In genomic region chr1:225467193-225468020, GRCh38 we compare ENCODE assay signal across 8 cellular contexts. TPM values are rescaled to one million over a fixed set of nuclear protein-coding genes. Genes with fewer than 3 reads are reported as not detected.
DNase-seq lines count a peak whose midpoint lies in the region; ATAC-seq and TF ChIP-seq lines count a peak whose summit lies in the region.

No MANE protein-coding gene starts in this region.

- H3K79me2 ChIP-seq in DND-41 (ENCODE audit: insufficient read depth, low read length) = no peaks in the 10 kb centered on the region
- H3K79me2 ChIP-seq in PC-9 (ENCODE audit: low read depth) = no peaks in the 10 kb centered on the region

- H3K4me1 ChIP-seq in DND-41 (ENCODE audit: insufficient read depth, low read length) (peaks cover 32% of the 10 kb centered on the region), PC-9 (replicated peaks; ENCODE audit: insufficient read depth) (peaks cover 42% of the 10 kb centered on the region)

- TF ChIP-seq CTCF in DND-41 (IDR thresholded peaks at IDR 0.05; ENCODE audit: borderline replicate concordance, extremely low read depth, low read length, poor library complexity, severe bottlenecking) (no peak), PC-9 (conservative IDR thresholded peaks at IDR 0.05) (no peak)

- H3K9ac ChIP-seq in DND-41 (ENCODE audit: low read depth, low read length) = peak overlapping the region; percentile 87

- H3K4me3 ChIP-seq in DND-41 (ENCODE audit: low read depth in 1 of 2, low read length in 2 of 2) = peak overlapping the region; percentile 42 to 79
- no peak overlapping the region for H3K4me3 ChIP-seq in PC-9

- H3K9me2 ChIP-seq in PC-9 (ENCODE audit: insufficient read depth) = no peaks in the 10 kb centered on the region

- POLR2A ChIA-PET in PC-9 (lab: Charles Lee; ENCODE audit: unreplicated experiment) = no interaction called here

- peak overlapping the region; percentile 95 for H3K27ac ChIP-seq in DND-41 (ENCODE audit: low read length)
- H3K27ac ChIP-seq in PC-9 = no peak overlapping the region

- ATAC-seq in DND-41 (ENCODE audit: insufficient read depth, low read depth) (peak; percentile 87), GM21717 (IDR thresholded peaks at IDR 0.05; ENCODE audit: unreplicated experiment) (peak; percentile 98)

- H2AFZ ChIP-seq in DND-41 (ENCODE audit: low read depth, low read length) (peak overlapping the region; percentile 88), PC-9 (no peak overlapping the region)

- peaks cover 38% of the 10 kb centered on the region for H3F3A ChIP-seq in PC-9 (ENCODE audit: insufficient read depth, low read depth)

- no peaks in the 10 kb centered on the region for H3K9me3 ChIP-seq in DND-41 (ENCODE audit: insufficient read depth, low read length, severe bottlenecking)
- H3K9me3 ChIP-seq in PC-9 (ENCODE audit: insufficient read depth, low read depth) = no peaks in the 10 kb centered on the region

- DNase-seq in DND-41 (peak; percentile 92), MV-4-11 (lab: John Stamatoyannopoulos, UW) (peak; percentile 88), cardiac septum (ENCODE audit: low spot score) (peak; percentile 95), cerebellar cortex (ENCODE audit: low spot score) (no peak), PC-9 (no peak)
- DNase-seq in activated CD8-positive, alpha-beta memory T cell treated with anti-CD3 and anti-CD28 coated beads, Interleukin-2, amount 50 U/mL, for 4 hours = peak; percentile 76
- peak; percentile 86 for DNase-seq in stimulated activated CD4-positive, alpha-beta T cell treated with anti-CD3 and anti-CD28 coated beads, Interleukin-1b, Interleukin-23, amount 100 ng/mL, for 48 hours

- H3K27me3 ChIP-seq in DND-41 (ENCODE audit: insufficient read depth, low read length, poor library complexity) (no peaks in the 10 kb centered on the region), PC-9 (ENCODE audit: insufficient read depth, low read depth) (no peaks in the 10 kb centered on the region)

- peak overlapping the region; percentile 83 for H3K4me2 ChIP-seq in DND-41 (ENCODE audit: insufficient read depth, low read length)
- H3K4me2 ChIP-seq in PC-9 = no peak overlapping the region

- no TSS peak for BruUV-seq in PC-9 (replicated peaks; lab: Mats Ljungman, UMichigan)

- H3K36me3 ChIP-seq in DND-41 (ENCODE audit: insufficient read depth, low read length) = no peaks in the 10 kb centered on the region
- no peaks in the 10 kb centered on the region for H3K36me3 ChIP-seq in PC-9 (ENCODE audit: low read depth)

- CTCF ChIA-PET in PC-9 (lab: Charles Lee) = no interaction called here

- intact Hi-C loops in cardiac septum (cut with DNase I) = no loop called here
- intact Hi-C loops in PC-9 (cut with micrococcal nuclease; ENCODE audit: unreplicated experiment) = loop anchor here (5.0 kb wide), 1 partner anchor 595 kb away; the partner anchor contains the start of gene H3-3A

- H4K20me1 ChIP-seq in DND-41 (ENCODE audit: insufficient read depth, low read length) (no peaks in the 10 kb centered on the region), PC-9 (ENCODE audit: insufficient read depth) (no peaks in the 10 kb centered on the region)

RNA-seq across cellular contexts. Expression of gene LBR, which starts 39.6 kb away (rescaled TPM):
- total RNA-seq in cardiac septum (13.7 TPM), PC-9 (2021) (128 and 158 TPM in 2 replicates)

Comparison
In these comparisons a context has a peak if more than half of its experiments do, and no peak if none do; other contexts are left out.
1. DNase-seq: peak in DND-41 (single experiment), MV-4-11 (single experiment), activated CD8-positive, alpha-beta memory T cell treated with anti-CD3 and anti-CD28 coated beads, Interleukin-2, amount 50 U/mL, for 4 hours (single experiment), cardiac septum (single experiment) and stimulated activated CD4-positive, alpha-beta T cell treated with anti-CD3 and anti-CD28 coated beads, Interleukin-1b, Interleukin-23, amount 100 ng/mL, for 48 hours (single experiment); none in cerebellar cortex (single experiment) and PC-9 (0 of 2).